8 cellular contexts compared by ENCODE assay signal in genomic region chr19:1069009-1069779, GRCh38. TPM values are rescaled to one million over a fixed set of nuclear protein-coding genes. Genes with fewer than 3 reads are reported as not detected.
DNase-seq lines count a peak whose midpoint lies in the region; ATAC-seq, FAIRE-seq and TF ChIP-seq lines count a peak whose summit lies in the region.

No MANE protein-coding gene starts in this region.

- DNase-seq in GM23338 (ENCODE audit: low spot score) (no peak), UCSD-AML1 (lab: John Stamatoyannopoulos, UW; ENCODE audit: unreplicated experiment) (peak; percentile 90), pancreas (peak in 2 of 6 donors; percentile 61 to 67), HEK293T (ENCODE audit: extremely low spot score) (no peak)
- DNase-seq in effector memory CD8-positive, alpha-beta T cell, result peak; percentile 57 to 70 (median 69)

- WGBS in pancreas, 2 donors, result 60 to 67% methylated on average over 19 to 25 of the region's 25 CpGs

- H3K4me1 ChIP-seq in GM23338 (ENCODE audit: insufficient read depth) (peaks cover 8% of the 10 kb centered on the region; the same call in 1 of the 2 replicates), pancreas (peaks cover 0 to 10% (median 9%) of the 10 kb centered on the region in 3 donors)

- peaks cover 5% of the 10 kb centered on the region; the same call in 1 of the 3 replicates for H3K36me3 Mint-ChIP-seq in GM23338 (ENCODE audit: low read depth)
- H3K36me3 Mint-ChIP-seq in effector memory CD8-positive, alpha-beta T cell (ENCODE audit: insufficient read depth), result peaks cover 77% of the 10 kb centered on the region

- H3K9me3 Mint-ChIP-seq in GM23338, result peaks cover 3% of the 10 kb centered on the region; the same call in 2 of the 3 replicates
- no peaks in the 10 kb centered on the region for H3K9me3 Mint-ChIP-seq in effector memory CD8-positive, alpha-beta T cell

- no peak for FAIRE-seq in pancreas (lab: Jason Lieb, UNC)

- peaks cover 30% of the 10 kb centered on the region for H3K27me3 Mint-ChIP-seq in GM23338 (ENCODE audit: insufficient read depth, low read depth, poor library complexity)
- no peaks in the 10 kb centered on the region for H3K27me3 Mint-ChIP-seq in effector memory CD8-positive, alpha-beta T cell

- 0 out of 2 replicates have a peak, but pooled peaks cover 3% of the 10 kb centered on the region for H4K20me1 ChIP-seq in GM23338 (replicated peaks; ENCODE audit: insufficient read depth)

- H2AFZ ChIP-seq in GM23338, result no peak overlapping the region

- no peak overlapping the region for H3K27ac ChIP-seq in GM23338 (ENCODE audit: low read depth)
- H3K27ac ChIP-seq in pancreas, result no peak overlapping the region

- intact Hi-C loops in pancreas (cut with DNase I), result no loop called here

- CTCF ChIA-PET in HEK293T (lab: Yijun Ruan, JAX), result no interaction called here

- 0 out of 2 replicates have a peak, but pooled peaks cover 4% of the 10 kb centered on the region for H3K79me2 ChIP-seq in GM23338 (replicated peaks; ENCODE audit: insufficient read depth)

- H3K4me1 Mint-ChIP-seq in GM23338, result peaks cover 24% of the 10 kb centered on the region
- peaks cover 47 to 54% of the 10 kb centered on the region in 2 donors for H3K4me1 Mint-ChIP-seq in effector memory CD8-positive, alpha-beta T cell (ENCODE audit: low read depth in 2 of 2)

- TF ChIP-seq CTCF in GM23338 (conservative IDR thresholded peaks at IDR 0.05; ENCODE audit: low read depth in 2 of 2) (no peak), pancreas (IDR thresholded peaks at IDR 0.05) (no peak)

- peaks cover 18% of the 10 kb centered on the region for H3F3A ChIP-seq in GM23338 (replicated peaks; ENCODE audit: low read depth)

- no peak overlapping the region for H3K27ac Mint-ChIP-seq in GM23338
- H3K27ac Mint-ChIP-seq in effector memory CD8-positive, alpha-beta T cell, result peak overlapping the region; percentile 94 to 96

- H3K4me3 ChIP-seq in GM23338, result no peak overlapping the region
- H3K4me3 ChIP-seq in pancreas, result peak overlapping the region in 1 of 4 donors; percentile 55

- H3K36me3 ChIP-seq in GM23338 (ENCODE audit: insufficient read depth), result no peaks in the 10 kb centered on the region
- no peaks in the 10 kb centered on the region for H3K36me3 ChIP-seq in pancreas

- ATAC-seq in GM23338, result no peak
- ATAC-seq in effector memory CD8-positive, alpha-beta T cell (replicated peaks), result peak; percentile 43
- peak in 3 of 4 donors; percentile 19 to 36 (median 34) for ATAC-seq in pancreas
- ATAC-seq in GM18861 (IDR thresholded peaks at IDR 0.05; ENCODE audit: unreplicated experiment), result no peak
- no peak for ATAC-seq in GM18907 (IDR thresholded peaks at IDR 0.05; ENCODE audit: unreplicated experiment)
- ATAC-seq in GM21723 (IDR thresholded peaks at IDR 0.05; ENCODE audit: unreplicated experiment), result no peak

- no peak overlapping the region for H3K4me2 ChIP-seq in GM23338

- H3K4me3 Mint-ChIP-seq in GM23338, result peak overlapping the region; percentile 42
- H3K4me3 Mint-ChIP-seq in effector memory CD8-positive, alpha-beta T cell, result peak overlapping the region; percentile 93 to 96

- peaks cover 19% of the 10 kb centered on the region for H3K27me3 ChIP-seq in GM23338 (ENCODE audit: insufficient read depth)
- peaks cover 0 to 29% (median 2%) of the 10 kb centered on the region in 4 donors for H3K27me3 ChIP-seq in pancreas

- H3K9me3 ChIP-seq in pancreas, result no peaks in the 10 kb centered on the region

- POLR2A ChIA-PET in HEK293T (lab: Yijun Ruan, JAX), result interaction anchor here (1.4 kb wide), 1 partner anchor 200 kb away, joined by 3 read pairs; the partner anchor contains the start of gene CIRBP

- no peaks in the 10 kb centered on the region for H3K9me2 ChIP-seq in GM23338 (ENCODE audit: insufficient read depth)

TF ChIP-seq in GM23338, 12 proteins besides CTCF, POLR2A, EP300 and RAD21 (continues in another document):
- TF ChIP-seq EZH2phosphoT487 (IDR thresholded peaks at IDR 0.05; ENCODE audit: unreplicated experiment), result no peak
- no peak for TF ChIP-seq NANOG (IDR thresholded peaks at IDR 0.05; ENCODE audit: borderline replicate concordance)
- TF ChIP-seq ETS1 (IDR thresholded peaks at IDR 0.05), result no peak
- no peak for TF ChIP-seq STAT1 (IDR thresholded peaks at IDR 0.05; ENCODE audit: unreplicated experiment)
- no peak for TF ChIP-seq EZH2 (IDR thresholded peaks at IDR 0.05; ENCODE audit: low read depth, unreplicated experiment)

TF ChIP-seq in HEK293T, 16 proteins besides CTCF, POLR2A, EP300 and RAD21:
- TF ChIP-seq PKNOX1 (IDR thresholded peaks at IDR 0.05), result no peak
TF ChIP-seq in HEK293T: peak in this region for 0.

RNA-seq across cellular contexts. Expression of gene ARHGAP45, which starts 2.2 kb away (rescaled TPM):
- 56.0 and 71.8 TPM in 2 replicates for total RNA-seq in GM23338 (2014; rRNA removed; shearing (Covaris generic))
- polyA plus RNA-seq in GM23338 (2016; fragmentation: Nextera tagmentation; extraction: Ambion mirVana) (24.7 and 28.3 TPM in 2 replicates), pancreas (10 to 100 TPM; 11.6 to 21.6 TPM)
- total RNA-seq in pancreas, result 10 to 100 TPM in 3 of 6 donors, 1 to 10 TPM in 3; 5.1 to 15.8 (median 8.4) TPM

RNA-seq across cellular contexts. Expression of gene POLR2E, which starts 26.0 kb away (rescaled TPM):
- 257 and 303 TPM in 2 replicates for total RNA-seq in GM23338 (2014; rRNA removed; shearing (Covaris generic))
- 254 and 286 TPM in 2 replicates for polyA plus RNA-seq in GM23338 (2016; fragmentation: Nextera tagmentation; extraction: Ambion mirVana)
- 10 to 100 TPM; 40.0 to 66.5 (median 58.6) TPM for total RNA-seq in pancreas
- 10 to 100 TPM; 62.5 to 69.4 TPM for polyA plus RNA-seq in pancreas

RNA-seq across cellular contexts. Expression of gene ABCA7, which starts 29.3 kb away (rescaled TPM):
- total RNA-seq in GM23338 (2014; rRNA removed; shearing (Covaris generic)), result 18.1 and 22.2 TPM in 2 replicates
- polyA plus RNA-seq in GM23338 (2016; fragmentation: Nextera tagmentation; extraction: Ambion mirVana), result 27.4 and 30.3 TPM in 2 replicates
- 10 to 100 TPM in 4 of 6 donors, 1 to 10 TPM in 2; 6.9 to 27.0 (median 16.0) TPM for total RNA-seq in pancreas
- polyA plus RNA-seq in pancreas, result 100 to 1,000 TPM in 1 of 2 donors, 10 to 100 TPM in 1; 60.9 to 131 TPM

RNA-seq across cellular contexts. Expression of gene GPX4, which starts 34.6 kb away (rescaled TPM):
- total RNA-seq in GM23338 (2014; rRNA removed; shearing (Covaris generic)), result 284 and 351 TPM in 2 replicates
- polyA plus RNA-seq in GM23338 (2016; fragmentation: Nextera tagmentation; extraction: Ambion mirVana) (543 and 573 TPM in 2 replicates), pancreas (100 to 1,000 TPM; 255 to 290 TPM)
- total RNA-seq in pancreas, result 100 to 1,000 TPM in 1 of 6 donors, 10 to 100 TPM in 5; 48.8 to 112 (median 63.8) TPM

RNA-seq across cellular contexts. Expression of gene CNN2, which starts 42.8 kb away (rescaled TPM):
- total RNA-seq in GM23338 (2014; rRNA removed; shearing (Covaris generic)), result 392 and 426 TPM in 2 replicates
- polyA plus RNA-seq in GM23338 (2016; fragmentation: Nextera tagmentation; extraction: Ambion mirVana) (314 and 330 TPM in 2 replicates), pancreas (10 to 100 TPM; 20.4 to 40.9 TPM)
- total RNA-seq in pancreas, result 10 to 100 TPM; 46.4 to 73.8 (median 56.2) TPM

Comparison
In these comparisons a context has a peak if more than half of its experiments do, and no peak if none do; other contexts are left out.
1. ATAC-seq: peak in effector memory CD8-positive, alpha-beta T cell (single experiment) and pancreas (3 of 4); none in GM23338 (single experiment), GM18861 (single experiment), GM18907 (single experiment) and GM21723 (single experiment).
2. DNase-seq: peak in UCSD-AML1 (single experiment) and effector memory CD8-positive, alpha-beta T cell (3 of 3); none in GM23338 (single experiment) and HEK293T (single experiment).